ENCODE assay signal across 8 cellular contexts in the genomic region with DNA sequence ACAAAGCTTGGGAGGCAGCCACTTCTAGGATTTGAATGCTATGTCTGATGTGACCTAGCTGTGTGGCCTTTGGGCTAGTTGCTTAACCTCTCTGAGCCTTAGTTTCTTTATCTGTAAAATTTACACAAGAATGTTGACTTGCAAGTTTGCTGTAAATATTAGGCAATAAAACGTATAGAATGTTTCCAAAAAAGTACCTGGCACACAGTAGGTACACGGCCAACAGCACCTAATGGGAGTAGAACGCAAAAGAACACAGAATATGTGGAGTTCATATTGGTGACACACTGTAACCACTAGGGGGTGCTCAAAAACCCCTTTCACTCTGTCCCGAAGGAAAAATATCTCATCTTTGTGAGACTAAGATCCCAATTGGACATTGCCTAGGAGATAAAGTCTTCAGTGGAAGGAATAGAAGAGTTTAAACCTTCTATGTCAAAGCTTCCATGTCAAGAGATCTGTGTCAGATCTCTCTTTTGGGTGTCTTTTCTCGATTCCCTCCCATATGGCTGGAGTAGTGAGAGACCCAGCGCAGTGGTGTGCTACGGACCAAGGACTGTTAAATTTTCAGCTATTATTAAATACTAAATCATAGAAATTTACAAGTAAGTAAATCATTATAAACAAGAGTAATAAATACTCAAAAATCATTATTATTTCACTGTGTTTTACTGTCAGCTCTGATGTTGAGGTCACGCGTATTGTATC.
DNase-seq lines count a peak whose midpoint lies in the region; ATAC-seq and TF ChIP-seq lines count a peak whose summit lies in the region.

No MANE protein-coding gene starts in this region.

- H3K4me1 Mint-ChIP-seq in natural killer cell: no peaks in the 10 kb centered on the region
- H3K4me1 Mint-ChIP-seq in natural killer cell treated with Interleukin-12 subunit alpha and Interleukin-12 subunit beta and Interleukin-15 and Interleukin-18, amount 100 ng/mL, for 72 hours (ENCODE audit: low read depth in 2 of 2): no peaks in the 10 kb centered on the region

- in situ Hi-C loops in astrocyte of the cerebellum (cut with HindIII; ENCODE audit: low sequenced_read_pairs): no loop called here

- 62% methylated on average over 9 of the region's 9 CpGs for WGBS in liver

- ATAC-seq in natural killer cell (peak in 2 of 3 donors; percentile 38 to 47), GM18502 (IDR thresholded peaks at IDR 0.05; ENCODE audit: poor library complexity, unreplicated experiment) (no peak), HG03196 (IDR thresholded peaks at IDR 0.05; ENCODE audit: unreplicated experiment) (no peak)
- ATAC-seq in natural killer cell treated with Interleukin-12 subunit alpha and Interleukin-12 subunit beta and Interleukin-15 and Interleukin-18, amount 100 ng/mL, for 72 hours: no peak
- no peak for ATAC-seq in activated CD4-positive, CD25-positive, alpha-beta regulatory T cell treated with anti-CD3 and anti-CD28 coated beads, Interleukin-2, amount 50 U/mL, for 24 hours

- peaks cover 4 to 22% (median 17%) of the 10 kb centered on the region in 4 donors for H3K4me1 ChIP-seq in liver (ENCODE audit: control insufficient read depth in 4 of 4, insufficient read depth in 4 of 4, low read length in 3 of 4)

- intact Hi-C loops in natural killer cell (cut with micrococcal nuclease): loop anchor here (2.0 to 5.0 kb wide), 2 partner anchors 35 to 205 kb away; no protein-coding TSS in a partner anchor

- peak; percentile 78 to 85 for TF ChIP-seq RAD21 in liver (IDR thresholded peaks at IDR 0.05)

- H3K4me3 ChIP-seq in astrocyte of the cerebellum (ENCODE audit: low read depth, low read length) (no peak overlapping the region), liver (ENCODE audit: low read depth in 1 of 3, low read length in 3 of 3) (no peak overlapping the region)

- no peak overlapping the region for H3K9ac ChIP-seq in liver (ENCODE audit: low read depth in 1 of 2, low read length in 2 of 2)

- peak overlapping the region; percentile 75 to 83 for H3K27ac ChIP-seq in liver (ENCODE audit: low read depth in 1 of 2, low read length in 2 of 2)

- H3K36me3 Mint-ChIP-seq in natural killer cell: no peaks in the 10 kb centered on the region
- no peaks in the 10 kb centered on the region for H3K36me3 Mint-ChIP-seq in natural killer cell treated with Interleukin-12 subunit alpha and Interleukin-12 subunit beta and Interleukin-15 and Interleukin-18, amount 100 ng/mL, for 72 hours

- H3K27me3 Mint-ChIP-seq in natural killer cell (ENCODE audit: low read depth in 2 of 2): peaks cover 19 to 21% of the 10 kb centered on the region in 2 donors
- H3K27me3 Mint-ChIP-seq in natural killer cell treated with Interleukin-12 subunit alpha and Interleukin-12 subunit beta and Interleukin-15 and Interleukin-18, amount 100 ng/mL, for 72 hours: peaks cover 28% of the 10 kb centered on the region in 2 donors

- H3K9me3 Mint-ChIP-seq in natural killer cell: no peaks in the 10 kb centered on the region
- H3K9me3 Mint-ChIP-seq in natural killer cell treated with Interleukin-12 subunit alpha and Interleukin-12 subunit beta and Interleukin-15 and Interleukin-18, amount 100 ng/mL, for 72 hours: no peaks in the 10 kb centered on the region

- no peak overlapping the region for H3K27ac Mint-ChIP-seq in natural killer cell
- H3K27ac Mint-ChIP-seq in natural killer cell treated with Interleukin-12 subunit alpha and Interleukin-12 subunit beta and Interleukin-15 and Interleukin-18, amount 100 ng/mL, for 72 hours: no peak overlapping the region

- H3K9me3 ChIP-seq in liver (ENCODE audit: control insufficient read depth in 4 of 4, low read length in 3 of 4): no peaks in the 10 kb centered on the region

- no peak overlapping the region for H3K4me3 Mint-ChIP-seq in natural killer cell
- no peak overlapping the region for H3K4me3 Mint-ChIP-seq in natural killer cell treated with Interleukin-12 subunit alpha and Interleukin-12 subunit beta and Interleukin-15 and Interleukin-18, amount 100 ng/mL, for 72 hours

- TF ChIP-seq CTCF in natural killer cell (IDR thresholded peaks at IDR 0.05): peak; percentile 77
- TF ChIP-seq CTCF in astrocyte of the cerebellum (IDR thresholded peaks at IDR 0.05; ENCODE audit: low read depth, low read length, missing control alignments): peak; percentile 61
- peak; percentile 67 for TF ChIP-seq CTCF in liver (IDR thresholded peaks at IDR 0.05; ENCODE audit: low read depth, low read length, missing input control)

- DNase-seq in natural killer cell: no peak
- no peak for DNase-seq in natural killer cell treated with Interleukin-12 subunit alpha and Interleukin-12 subunit beta and Interleukin-15 and Interleukin-18, amount 100 ng/mL, for 72 hours (ENCODE audit: low spot score)
- DNase-seq in HT1080 (ENCODE audit: low read depth): peak; percentile 10
- DNase-seq in astrocyte of the cerebellum (ENCODE audit: low read depth): peak; percentile 9

- H3K27me3 ChIP-seq in liver (ENCODE audit: control insufficient read depth in 4 of 4, insufficient read depth in 4 of 4, low read length in 3 of 4): no peaks in the 10 kb centered on the region

- H3K36me3 ChIP-seq in liver (ENCODE audit: control insufficient read depth in 4 of 4, insufficient read depth in 3 of 4, low read depth in 1 of 4, low read length in 3 of 4): no peaks in the 10 kb centered on the region

TF ChIP-seq in liver, 16 proteins besides CTCF, POLR2A, EP300 and RAD21:
- TF ChIP-seq NR2F2 (IDR thresholded peaks at IDR 0.05) (no peak), TAF1 (conservative IDR thresholded peaks at IDR 0.05) (no peak), FOXA1 (IDR thresholded peaks at IDR 0.05) (no peak), YY1 (IDR thresholded peaks at IDR 0.05) (no peak), HNF4G (IDR thresholded peaks at IDR 0.05) (no peak), EGR1 (IDR thresholded peaks at IDR 0.05; ENCODE audit: low read depth in 2 of 2) (no peak), JUND (IDR thresholded peaks at IDR 0.05) (no peak), HNF4A (conservative IDR thresholded peaks at IDR 0.05) (no peak), FOXA2 (IDR thresholded peaks at IDR 0.05) (no peak), ZBTB33 (IDR thresholded peaks at IDR 0.05) (no peak), SP1 (IDR thresholded peaks at IDR 0.05) (no peak), RXRA (IDR thresholded peaks at IDR 0.05) (no peak), MAX (IDR thresholded peaks at IDR 0.05) (no peak)
- TF ChIP-seq, protein P1, sequence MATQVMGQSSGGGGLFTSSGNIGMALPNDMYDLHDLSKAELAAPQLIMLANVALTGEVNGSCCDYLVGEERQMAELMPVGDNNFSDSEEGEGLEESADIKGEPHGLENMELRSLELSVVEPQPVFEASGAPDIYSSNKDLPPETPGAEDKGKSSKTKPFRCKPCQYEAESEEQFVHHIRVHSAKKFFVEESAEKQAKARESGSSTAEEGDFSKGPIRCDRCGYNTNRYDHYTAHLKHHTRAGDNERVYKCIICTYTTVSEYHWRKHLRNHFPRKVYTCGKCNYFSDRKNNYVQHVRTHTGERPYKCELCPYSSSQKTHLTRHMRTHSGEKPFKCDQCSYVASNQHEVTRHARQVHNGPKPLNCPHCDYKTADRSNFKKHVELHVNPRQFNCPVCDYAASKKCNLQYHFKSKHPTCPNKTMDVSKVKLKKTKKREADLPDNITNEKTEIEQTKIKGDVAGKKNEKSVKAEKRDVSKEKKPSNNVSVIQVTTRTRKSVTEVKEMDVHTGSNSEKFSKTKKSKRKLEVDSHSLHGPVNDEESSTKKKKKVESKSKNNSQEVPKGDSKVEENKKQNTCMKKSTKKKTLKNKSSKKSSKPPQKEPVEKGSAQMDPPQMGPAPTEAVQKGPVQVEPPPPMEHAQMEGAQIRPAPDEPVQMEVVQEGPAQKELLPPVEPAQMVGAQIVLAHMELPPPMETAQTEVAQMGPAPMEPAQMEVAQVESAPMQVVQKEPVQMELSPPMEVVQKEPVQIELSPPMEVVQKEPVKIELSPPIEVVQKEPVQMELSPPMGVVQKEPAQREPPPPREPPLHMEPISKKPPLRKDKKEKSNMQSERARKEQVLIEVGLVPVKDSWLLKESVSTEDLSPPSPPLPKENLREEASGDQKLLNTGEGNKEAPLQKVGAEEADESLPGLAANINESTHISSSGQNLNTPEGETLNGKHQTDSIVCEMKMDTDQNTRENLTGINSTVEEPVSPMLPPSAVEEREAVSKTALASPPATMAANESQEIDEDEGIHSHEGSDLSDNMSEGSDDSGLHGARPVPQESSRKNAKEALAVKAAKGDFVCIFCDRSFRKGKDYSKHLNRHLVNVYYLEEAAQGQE (IDR thresholded peaks at IDR 0.05): no peak
- TF ChIP-seq, protein P2, sequence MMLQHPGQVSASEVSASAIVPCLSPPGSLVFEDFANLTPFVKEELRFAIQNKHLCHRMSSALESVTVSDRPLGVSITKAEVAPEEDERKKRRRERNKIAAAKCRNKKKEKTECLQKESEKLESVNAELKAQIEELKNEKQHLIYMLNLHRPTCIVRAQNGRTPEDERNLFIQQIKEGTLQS (IDR thresholded peaks at IDR 0.05): no peak

Comparison
In these comparisons a context has a peak if more than half of its experiments do, and no peak if none do; other contexts are left out.
1. ATAC-seq: peak in natural killer cell (2 of 3); none in natural killer cell treated with Interleukin-12 subunit alpha and Interleukin-12 subunit beta and Interleukin-15 and Interleukin-18, amount 100 ng/mL, for 72 hours (0 of 2), activated CD4-positive, CD25-positive, alpha-beta regulatory T cell treated with anti-CD3 and anti-CD28 coated beads, Interleukin-2, amount 50 U/mL, for 24 hours (0 of 2), GM18502 (single experiment) and HG03196 (single experiment).
2. DNase-seq: peak in HT1080 (single experiment) and astrocyte of the cerebellum (single experiment); none in natural killer cell (single experiment) and natural killer cell treated with Interleukin-12 subunit alpha and Interleukin-12 subunit beta and Interleukin-15 and Interleukin-18, amount 100 ng/mL, for 72 hours (single experiment).
3. Peak in every context shown above with its lines, with median percentiles within 50 percentile points of each other: CTCF ChIP-seq.